1 cellular context compared by ENCODE assay signal in the genomic region with DNA sequence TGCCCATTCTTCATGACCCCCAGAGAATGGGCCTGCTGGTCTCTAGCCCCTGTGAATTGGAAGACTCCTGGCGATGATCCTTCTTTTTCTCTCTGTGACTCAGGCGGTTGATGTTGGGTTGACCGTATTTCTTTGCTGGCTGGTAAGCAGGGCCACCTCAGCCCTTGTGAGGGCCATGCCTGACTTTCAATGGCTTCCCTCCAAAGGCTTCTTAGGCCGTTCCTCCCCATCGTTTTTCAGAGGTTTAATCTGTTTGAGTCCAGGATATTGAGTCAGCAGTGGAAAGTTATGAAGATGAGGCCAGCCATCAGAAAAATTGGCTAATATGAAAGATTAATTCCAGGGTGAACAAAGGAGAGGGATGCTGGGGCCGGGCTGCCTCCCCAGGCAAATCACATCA.
TF ChIP-seq lines count a peak whose summit lies in the region.

No MANE protein-coding gene starts in this region.

TF ChIP-seq in neural cell, 6 proteins besides CTCF, POLR2A, EP300 and RAD21:
- TF ChIP-seq POLR2AphosphoS5 (IDR thresholded peaks at IDR 0.05) (no peak), EZH2 (IDR thresholded peaks at IDR 0.05; ENCODE audit: borderline replicate concordance, insufficient read depth, low read length, poor library complexity, severe bottlenecking) (no peak), TAF1 (IDR thresholded peaks at IDR 0.05; ENCODE audit: low read depth) (no peak)
